In genomic region chr1:205963756-205964155, GRCh38 we compare ENCODE assay signal across 27 cellular contexts. TPM values are rescaled to one million over a fixed set of nuclear protein-coding genes. Genes with fewer than 3 reads are reported as not detected.
"Had no signal": no experiment of that assay in that cellular context is flagged by ENCODE, and none has a peak within 500 bp of the region (broad histone marks: within the 10 kb centered on the region; RNA-seq: fewer than 3 reads in every experiment).

No MANE protein-coding gene starts in this region.

- DNase-seq: activated B cell treated with CpG ODN at 0.5 μM for 24 hours; activated CD4-positive, alpha-beta T cell treated with anti-CD3 and anti-CD28 coated beads, Interleukin-2, amount 50 U/mL, for 1 hour; activated CD8-positive, alpha-beta memory T cell treated with anti-CD3 and anti-CD28 coated beads, Interleukin-2, amount 10 ng/mL, durations not matched to agents 7 days and 5 days; activated CD8-positive, alpha-beta T cell treated with anti-CD3 and anti-CD28 coated beads, Interleukin-2, amount 10 ng/mL, durations not matched to agents 7 days and 5 days; activated T-cell treated with anti-CD3 and anti-CD28 coated beads, Interleukin-2, amount 50 U/mL, for 48 hours; anterior cingulate cortex; colonic mucosa; esophagus squamous epithelium; left ventricle myocardium inferior; midbrain; naive thymus-derived CD4-positive, alpha-beta T cell; nucleus accumbens; pancreas; sigmoid colon; small intestine; stimulated activated CD4-positive, alpha-beta T cell treated with anti-CD3 and anti-CD28 coated beads, Interleukin-4, amount 100 ng/mL, for 24 hours; stimulated activated naive CD8-positive, alpha-beta T cell treated with anti-CD3 and anti-CD28 coated beads, Interleukin-15, amount 100 ng/mL, for 72 hours; thyroid gland; upper lobe of left lung had no signal

- H3K4me3 ChIP-seq: colonic mucosa, esophagus squamous epithelium, left ventricle myocardium inferior, pancreas, psoas muscle, sigmoid colon, thyroid gland, upper lobe of left lung had no signal

- H3K9me3 Mint-ChIP-seq: activated B cell treated with CpG ODN at 0.5 μM for 24 hours; activated T-helper 2 cell treated with anti-CD3 and anti-CD28 coated beads, Interferon-gamma antibody, Interleukin-2, Interleukin-4, amounts not matched to agents 10 μg/mL and 5 μg/mL and 100 μg/mL, durations not matched to agents 14 hours and 24 hours and 36 hours; central memory CD8-positive, alpha-beta T cell; naive thymus-derived CD4-positive, alpha-beta T cell; stimulated activated memory B cell treated with anti-CD40 and anti-IgM and Interleukin-4, amounts not matched to agents 10 μg/mL and 1 μg/mL and 100 μg/mL, for 72 hours; stimulated activated naive CD8-positive, alpha-beta T cell treated with anti-CD3 and anti-CD28 coated beads, Interleukin-15, amount 100 ng/mL, for 72 hours; T-helper 2 cell treated with Interferon-gamma antibody and Interleukin-4, amounts not matched to agents 5 μg/mL and 100 μg/mL, for 36 hours had no signal

- H3K27ac ChIP-seq: colonic mucosa, esophagus squamous epithelium, left ventricle myocardium inferior, pancreas, psoas muscle, sigmoid colon had no signal

- ATAC-seq: activated CD8-positive, alpha-beta memory T cell treated with anti-CD3 and anti-CD28 coated beads, Interleukin-2, amount 10 ng/mL, durations not matched to agents 7 days and 5 days; activated CD8-positive, alpha-beta T cell treated with anti-CD3 and anti-CD28 coated beads, Interleukin-2, amount 10 ng/mL, durations not matched to agents 7 days and 5 days; naive thymus-derived CD4-positive, alpha-beta T cell; pancreas; stimulated activated memory B cell treated with anti-CD40 and anti-IgM and Interleukin-4, amounts not matched to agents 10 μg/mL and 1 μg/mL and 100 μg/mL, for 72 hours; stimulated activated naive CD8-positive, alpha-beta T cell treated with anti-CD3 and anti-CD28 coated beads, Interleukin-15, amount 100 ng/mL, for 72 hours had no signal

- H3K36me3 Mint-ChIP-seq: activated CD8-positive, alpha-beta memory T cell treated with anti-CD3 and anti-CD28 coated beads, Interleukin-2, amount 10 ng/mL, durations not matched to agents 7 days and 5 days; naive thymus-derived CD4-positive, alpha-beta T cell; stimulated activated memory B cell treated with anti-CD40 and anti-IgM and Interleukin-4, amounts not matched to agents 10 μg/mL and 1 μg/mL and 100 μg/mL, for 72 hours had no signal

- H3K9me3 ChIP-seq: colonic mucosa, esophagus squamous epithelium, left ventricle myocardium inferior, pancreas, psoas muscle, sigmoid colon, thyroid gland, upper lobe of left lung had no signal

- H3K4me1 ChIP-seq: colonic mucosa, pancreas, sigmoid colon had no signal

- H3K27ac Mint-ChIP-seq: activated B cell treated with CpG ODN at 0.5 μM for 24 hours; activated CD8-positive, alpha-beta memory T cell treated with anti-CD3 and anti-CD28 coated beads, Interleukin-2, amount 10 ng/mL, durations not matched to agents 7 days and 5 days; activated CD8-positive, alpha-beta T cell treated with anti-CD3 and anti-CD28 coated beads, Interleukin-2, amount 10 ng/mL, durations not matched to agents 7 days and 5 days; activated naive CD8-positive, alpha-beta T cell; activated T-helper 2 cell treated with anti-CD3 and anti-CD28 coated beads, Interferon-gamma antibody, Interleukin-2, Interleukin-4, amounts not matched to agents 10 μg/mL and 5 μg/mL and 100 μg/mL, durations not matched to agents 14 hours and 24 hours and 36 hours; stimulated activated memory B cell treated with anti-CD40 and anti-IgM and Interleukin-4, amounts not matched to agents 10 μg/mL and 1 μg/mL and 100 μg/mL, for 72 hours; stimulated activated naive CD8-positive, alpha-beta T cell treated with anti-CD3 and anti-CD28 coated beads, Interleukin-15, amount 100 ng/mL, for 72 hours; T-helper 2 cell treated with Interferon-gamma antibody and Interleukin-4, amounts not matched to agents 5 μg/mL and 100 μg/mL, for 36 hours had no signal

- H3K27me3 ChIP-seq: pancreas, sigmoid colon, thyroid gland, upper lobe of left lung had no signal

- H3K36me3 ChIP-seq: colonic mucosa, esophagus squamous epithelium, left ventricle myocardium inferior, pancreas, sigmoid colon, thyroid gland, upper lobe of left lung had no signal

RNA-seq across cellular contexts. Expression of gene SLC26A9, which starts 20.5 kb away (rescaled TPM):
- total RNA-seq: activated B cell treated with CpG ODN at 0.5 μM for 24 hours; activated CD8-positive, alpha-beta memory T cell treated with anti-CD3 and anti-CD28 coated beads, Interleukin-2, amount 10 ng/mL, durations not matched to agents 7 days and 5 days; activated CD8-positive, alpha-beta T cell treated with anti-CD3 and anti-CD28 coated beads, Interleukin-2, amount 10 ng/mL, durations not matched to agents 7 days and 5 days; activated T-helper 2 cell treated with anti-CD3 and anti-CD28 coated beads, Interferon-gamma antibody, Interleukin-2, Interleukin-4, amounts not matched to agents 10 μg/mL and 5 μg/mL and 100 μg/mL, durations not matched to agents 14 hours and 24 hours and 36 hours; bronchial epithelial cell; colonic mucosa; frontal cortex; naive thymus-derived CD4-positive, alpha-beta T cell; sigmoid colon had no signal

RNA-seq across cellular contexts. Expression of gene RAB7B, which starts 39.4 kb away (rescaled TPM):
- total RNA-seq: activated B cell treated with CpG ODN at 0.5 μM for 24 hours; activated CD8-positive, alpha-beta memory T cell treated with anti-CD3 and anti-CD28 coated beads, Interleukin-2, amount 10 ng/mL, durations not matched to agents 7 days and 5 days; activated CD8-positive, alpha-beta T cell treated with anti-CD3 and anti-CD28 coated beads, Interleukin-2, amount 10 ng/mL, durations not matched to agents 7 days and 5 days; activated T-helper 2 cell treated with anti-CD3 and anti-CD28 coated beads, Interferon-gamma antibody, Interleukin-2, Interleukin-4, amounts not matched to agents 10 μg/mL and 5 μg/mL and 100 μg/mL, durations not matched to agents 14 hours and 24 hours and 36 hours had no signal

RNA-seq across cellular contexts. Expression of gene CTSE, which starts 59.9 kb away (rescaled TPM):
- total RNA-seq: activated B cell treated with CpG ODN at 0.5 μM for 24 hours; activated CD8-positive, alpha-beta memory T cell treated with anti-CD3 and anti-CD28 coated beads, Interleukin-2, amount 10 ng/mL, durations not matched to agents 7 days and 5 days; activated CD8-positive, alpha-beta T cell treated with anti-CD3 and anti-CD28 coated beads, Interleukin-2, amount 10 ng/mL, durations not matched to agents 7 days and 5 days; activated T-helper 2 cell treated with anti-CD3 and anti-CD28 coated beads, Interferon-gamma antibody, Interleukin-2, Interleukin-4, amounts not matched to agents 10 μg/mL and 5 μg/mL and 100 μg/mL, durations not matched to agents 14 hours and 24 hours and 36 hours; bronchial epithelial cell; frontal cortex; left ventricle myocardium inferior; naive thymus-derived CD4-positive, alpha-beta T cell; sigmoid colon had no signal
